Comparison of ENCODE assay signal across 9 cellular contexts in the genomic region with DNA sequence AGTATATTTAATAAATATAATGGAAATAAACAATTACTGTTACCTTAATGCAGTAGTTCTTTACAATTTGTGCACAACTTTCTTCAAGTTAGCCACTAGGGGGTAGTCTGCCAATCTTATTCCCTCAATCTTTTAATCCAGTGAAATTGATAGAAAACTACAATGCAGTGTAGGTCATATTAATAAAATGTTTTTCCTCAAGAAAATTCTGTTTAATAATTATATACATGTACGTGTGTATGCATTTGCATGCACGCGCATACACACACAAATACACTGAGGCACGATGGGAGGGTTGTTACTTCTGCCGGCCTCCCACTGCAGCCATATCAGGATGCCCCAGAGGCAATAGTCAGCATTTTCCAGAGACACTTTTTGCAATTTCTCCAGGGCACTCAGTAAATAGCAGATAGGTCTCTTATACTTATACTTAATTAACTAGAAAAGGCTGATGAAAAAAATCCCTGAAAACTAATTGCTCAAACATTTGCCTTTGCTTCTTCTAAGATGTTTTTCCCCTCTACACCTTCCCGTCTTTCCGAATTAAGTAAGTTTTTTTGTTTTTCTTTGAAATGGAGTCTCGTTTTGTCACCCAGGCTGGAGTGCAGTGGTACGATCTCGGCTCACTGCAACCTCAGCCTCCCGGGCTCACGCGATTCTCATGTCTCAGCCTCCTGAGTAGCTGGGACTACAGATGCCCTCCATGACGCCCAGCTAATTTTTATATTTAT.
DNase-seq lines count a peak whose midpoint lies in the region; ATAC-seq and TF ChIP-seq lines count a peak whose summit lies in the region.
"Had no signal": no experiment of that assay in that cellular context is flagged by ENCODE, and none has a peak within 500 bp of the region (broad histone marks: within the 10 kb centered on the region; RNA-seq: fewer than 3 reads in every experiment).

No MANE protein-coding gene starts in this region.

- H3K36me3 ChIP-seq in subcutaneous abdominal adipose tissue (ENCODE audit: control insufficient read depth in 5 of 5, insufficient read depth in 5 of 5, low read length in 5 of 5): peaks cover 0 to 3% (median 0%) of the 10 kb centered on the region in 5 donors

- H3K9ac ChIP-seq in subcutaneous abdominal adipose tissue (ENCODE audit: low read length in 5 of 5): peak overlapping the region in 1 of 5 donors; percentile 11

- H3K9me3 ChIP-seq in subcutaneous abdominal adipose tissue (ENCODE audit: control insufficient read depth in 5 of 5, low read length in 5 of 5): peaks cover 0 to 10% (median 5%) of the 10 kb centered on the region in 5 donors

- no peak for ATAC-seq in GM21367 (IDR thresholded peaks at IDR 0.05; ENCODE audit: unreplicated experiment)

- H3K27ac ChIP-seq in subcutaneous abdominal adipose tissue (ENCODE audit: low read depth, low read length): peak overlapping the region; percentile 100

- DNase-seq in NCI-H748 (lab: John Stamatoyannopoulos, UW; ENCODE audit: unreplicated experiment): peak; percentile 10
- DNase-seq in NCI-H748 treated with DMSO at 0.1 percent for 48 hours (lab: John Stamatoyannopoulos, UW): no peak
- peak; percentile 57 for DNase-seq in NCI-H69 (lab: John Stamatoyannopoulos, UW)
- peak; percentile 15 to 25 for DNase-seq in erythroblast (lab: John Stamatoyannopoulos, UW)
- no peak for DNase-seq in stimulated activated CD4-positive, alpha-beta T cell treated with anti-CD3 and anti-CD28 coated beads, Interleukin-2, amount 100 ng/mL, for 48 hours
- DNase-seq in NCI-H2196 (lab: John Stamatoyannopoulos, UW; ENCODE audit: unreplicated experiment): no peak
- DNase-seq: activated CD4-positive, alpha-beta T cell treated with anti-CD3 and anti-CD28 coated beads, Interleukin-2, amount 50 U/mL, for 4 hours had no signal

- no peak overlapping the region for H3K4me3 ChIP-seq in subcutaneous abdominal adipose tissue (ENCODE audit: low read depth in 1 of 5, low read length in 5 of 5)

- no peak for TF ChIP-seq POLR2A in erythroblast (IDR thresholded peaks at IDR 0.05; ENCODE audit: low read length)

- H3K4me1 ChIP-seq in subcutaneous abdominal adipose tissue (ENCODE audit: control insufficient read depth in 5 of 5, insufficient read depth in 5 of 5, low read length in 5 of 5): peaks cover 8 to 39% (median 32%) of the 10 kb centered on the region in 5 donors

- H3K27me3 ChIP-seq in subcutaneous abdominal adipose tissue (ENCODE audit: control insufficient read depth in 5 of 5, insufficient read depth in 4 of 5, low read length in 5 of 5): no peaks in the 10 kb centered on the region

Comparison
In these comparisons a context has a peak if more than half of its experiments do, and no peak if none do; other contexts are left out.
1. DNase-seq: peak in NCI-H748 (single experiment), NCI-H69 (single experiment) and erythroblast (2 of 2); none in NCI-H748 treated with DMSO at 0.1 percent for 48 hours (single experiment), stimulated activated CD4-positive, alpha-beta T cell treated with anti-CD3 and anti-CD28 coated beads, Interleukin-2, amount 100 ng/mL, for 48 hours (0 of 2) and NCI-H2196 (single experiment).